1 cellular context compared by ENCODE assay signal in genomic region chr13:96768524-96768923, GRCh38.
TF ChIP-seq lines count a peak whose summit lies in the region.

No MANE protein-coding gene starts in this region.

TF ChIP-seq in GM23338, 12 proteins besides CTCF, POLR2A, EP300 and RAD21 (continued from another document):
- TF ChIP-seq REST (IDR thresholded peaks at IDR 0.05; ENCODE audit: unreplicated experiment) (no peak), ETS1 (IDR thresholded peaks at IDR 0.05) (no peak)
